15 cellular contexts compared by ENCODE assay signal in genomic region chr3:156691920-156692319, GRCh38. TPM values are rescaled to one million over a fixed set of nuclear protein-coding genes. Genes with fewer than 3 reads are reported as not detected.
DNase-seq lines count a peak whose midpoint lies in the region; ATAC-seq and TF ChIP-seq lines count a peak whose summit lies in the region.
"Had no signal": no experiment of that assay in that cellular context is flagged by ENCODE, and none has a peak within 500 bp of the region (broad histone marks: within the 10 kb centered on the region; RNA-seq: fewer than 3 reads in every experiment).

No MANE protein-coding gene starts in this region.

- H3K27ac ChIP-seq in osteoblast (ENCODE audit: low read depth, low read length), result peak overlapping the region; percentile 84
- H3K27ac ChIP-seq: pancreas, testis had no signal

- ATAC-seq in GM21576 (IDR thresholded peaks at IDR 0.05; ENCODE audit: unreplicated experiment), result no peak
- ATAC-seq in GM21717 (IDR thresholded peaks at IDR 0.05; ENCODE audit: unreplicated experiment), result no peak

- peaks cover 19% of the 10 kb centered on the region for H4K20me1 ChIP-seq in osteoblast (ENCODE audit: insufficient read depth, low read length)

- peaks cover 48% of the 10 kb centered on the region for H3K36me3 ChIP-seq in osteoblast (ENCODE audit: insufficient read depth, low read length)

- H3K4me1 ChIP-seq in osteoblast (ENCODE audit: insufficient read depth, low read length), result peaks cover 82% of the 10 kb centered on the region

- no peak overlapping the region for H2AFZ ChIP-seq in osteoblast (ENCODE audit: low read length)

- DNase-seq in ELR (ENCODE audit: low read depth) (peak; percentile 91), RPMI7951 (ENCODE audit: low read depth) (peak; percentile 77), epithelial cell of esophagus (ENCODE audit: low read depth) (peak; percentile 45), osteoblast (ENCODE audit: insufficient read length, low spot score, missing footprints) (no peak), T-helper 2 cell (no peak)
- DNase-seq in activated CD4-positive, alpha-beta T cell treated with anti-CD3 and anti-CD28 coated beads for 1 hour, result no peak
- DNase-seq: activated naive CD8-positive, alpha-beta T cell treated with anti-CD3 and anti-CD28 coated beads for 36 hours; DND-41; islet precursor cell; KG1; NCI-H510A; pancreas; testis had no signal

- H3K4me3 ChIP-seq in epithelial cell of esophagus (ENCODE audit: low read length) (no peak overlapping the region), osteoblast (ENCODE audit: insufficient read depth, low read length) (no peak overlapping the region)
- H3K4me3 ChIP-seq: pancreas, testis had no signal

- TF ChIP-seq CTCF in epithelial cell of esophagus (IDR thresholded peaks at IDR 0.05; ENCODE audit: insufficient read depth, low read depth, low read length, missing control alignments) (no peak), osteoblast (IDR thresholded peaks at IDR 0.05; ENCODE audit: extremely low read depth, low read depth, low read length) (no peak)

- peaks cover 88% of the 10 kb centered on the region for H3K79me2 ChIP-seq in osteoblast (ENCODE audit: insufficient read depth, low read length)

- H3K9me3 ChIP-seq in osteoblast (ENCODE audit: low read depth, low read length), result no peaks in the 10 kb centered on the region
- H3K9me3 ChIP-seq: pancreas, testis had no signal

- H3K27me3 ChIP-seq in osteoblast (ENCODE audit: insufficient read depth, low read length), result no peaks in the 10 kb centered on the region
- H3K27me3 ChIP-seq: pancreas, testis had no signal

- H3K4me2 ChIP-seq in osteoblast (ENCODE audit: insufficient read depth, low read length), result peak overlapping the region; percentile 69

RNA-seq across cellular contexts. Expression of gene TIPARP, which starts 17.5 kb away (rescaled TPM):
- 115 and 155 TPM in 2 replicates for total RNA-seq in RPMI7951 (2014; rRNA removed; shearing (Covaris generic))
- 28.2 and 30.4 TPM in 2 replicates for total RNA-seq in osteoblast

Comparison
In these comparisons a context has a peak if more than half of its experiments do, and no peak if none do; other contexts are left out.
1. DNase-seq: peak in ELR (single experiment), RPMI7951 (single experiment) and epithelial cell of esophagus (single experiment); none in osteoblast (single experiment), activated CD4-positive, alpha-beta T cell treated with anti-CD3 and anti-CD28 coated beads for 1 hour (single experiment) and T-helper 2 cell (0 of 5).